24 cellular contexts compared by ENCODE assay signal in genomic region chr12:130984183-130985058, GRCh38. TPM values are rescaled to one million over a fixed set of nuclear protein-coding genes. Genes with fewer than 3 reads are reported as not detected.
DNase-seq lines count a peak whose midpoint lies in the region; ATAC-seq and TF ChIP-seq lines count a peak whose summit lies in the region.
"Had no signal": no experiment of that assay in that cellular context is flagged by ENCODE, and none has a peak within 500 bp of the region (broad histone marks: within the 10 kb centered on the region; RNA-seq: fewer than 3 reads in every experiment).

No MANE protein-coding gene starts in this region.

- no peak overlapping the region for H3K27ac Mint-ChIP-seq in WTC11
- H3K27ac Mint-ChIP-seq: CD4-positive, alpha-beta memory T cell; GM23338; H9; HFFc6 had no signal

- H3K36me3 ChIP-seq in cardiac muscle cell = peaks cover 20% of the 10 kb centered on the region
- no peaks in the 10 kb centered on the region for H3K36me3 ChIP-seq in hepatocyte (replicated peaks; ENCODE audit: insufficient read depth, low read depth)
- H3K36me3 ChIP-seq in tibial nerve = no peaks in the 10 kb centered on the region

- H3K36me3 Mint-ChIP-seq in WTC11 = no peaks in the 10 kb centered on the region
- H3K36me3 Mint-ChIP-seq: CD4-positive, alpha-beta memory T cell had no signal

- peaks cover 13% of the 10 kb centered on the region for H3K4me1 ChIP-seq in cardiac muscle cell (ENCODE audit: low read depth)
- H3K4me1 ChIP-seq in hepatocyte (ENCODE audit: insufficient read depth) = peaks cover 30% of the 10 kb centered on the region
- H3K4me1 ChIP-seq in tibial nerve = peaks cover 0 to 43% (median 0%) of the 10 kb centered on the region in 4 donors
- H3K4me1 ChIP-seq: A549 had no signal

- H3K27me3 ChIP-seq in cardiac muscle cell = no peaks in the 10 kb centered on the region
- H3K27me3 ChIP-seq in hepatocyte = no peaks in the 10 kb centered on the region
- H3K27me3 ChIP-seq in tibial nerve = no peaks in the 10 kb centered on the region

- H3K4me3 ChIP-seq in cardiac muscle cell (no peak overlapping the region), hepatocyte (no peak overlapping the region), tibial nerve (no peak overlapping the region)
- H3K4me3 ChIP-seq: A549, GM23338, SK-N-MC had no signal

- TF ChIP-seq EP300 in tibial nerve (IDR thresholded peaks at IDR 0.05) = no peak

- H3K27ac ChIP-seq in cardiac muscle cell (peak overlapping the region; percentile 82), hepatocyte (peak overlapping the region; percentile 77), tibial nerve (peak overlapping the region; percentile 43 to 85 (median 62))
- H3K27ac ChIP-seq: A549, KMS-11, SK-N-MC had no signal

- TF ChIP-seq CTCF in cardiac muscle cell (IDR thresholded peaks at IDR 0.05; ENCODE audit: low read depth, low read length) = no peak
- TF ChIP-seq CTCF in hepatocyte (IDR thresholded peaks at IDR 0.05; ENCODE audit: poor library complexity) = no peak
- no peak for TF ChIP-seq CTCF in tibial nerve (IDR thresholded peaks at IDR 0.05)
- TF ChIP-seq CTCF in WTC11 (IDR thresholded peaks at IDR 0.05) = no peak

- H3K27me3 Mint-ChIP-seq in WTC11 (ENCODE audit: low read depth) = no peaks in the 10 kb centered on the region

- intact Hi-C loops in Right ventricle myocardium superior (cut with DNase I) = no loop called here

- no peaks in the 10 kb centered on the region for H3K9me2 ChIP-seq in hepatocyte (replicated peaks; ENCODE audit: insufficient read depth)

- H3K9me3 ChIP-seq in cardiac muscle cell (ENCODE audit: low read depth) (no peaks in the 10 kb centered on the region), hepatocyte (ENCODE audit: low read depth) (no peaks in the 10 kb centered on the region), tibial nerve (no peaks in the 10 kb centered on the region)
- H3K9me3 ChIP-seq: A549 had no signal

- in situ Hi-C loops in SK-MEL-5 (cut with HindIII; ENCODE audit: low pct_unique_long_range_greater_than_20kb, low sequenced_read_pairs) = no loop called here

- no peak for TF ChIP-seq POLR2A in tibial nerve (IDR thresholded peaks at IDR 0.05)

- ATAC-seq in Right ventricle myocardium superior (ENCODE audit: poor library complexity) (no peak), WTC11 (no peak)
- ATAC-seq: A549, GM23338 had no signal

- H4K20me1 ChIP-seq in hepatocyte (ENCODE audit: insufficient read depth, poor library complexity, severe bottlenecking) = no peaks in the 10 kb centered on the region

- no peak overlapping the region for H3K4me2 ChIP-seq in hepatocyte
- H3K4me2 ChIP-seq: A549, GM23338, KMS-11 had no signal

- no peak overlapping the region for H3K4me3 Mint-ChIP-seq in WTC11
- H3K4me3 Mint-ChIP-seq: GM23338, H9, HFFc6 had no signal

- 90% methylated on average over 12 of the region's 12 CpGs for WGBS in hepatocyte (ENCODE audit: low lambda C conversion rate, missing lambda C conversion rate)
- WGBS in tibial nerve, 2 donors = 81 to 87% methylated on average over 12 of the region's 12 CpGs

- POLR2A ChIA-PET in WTC11 (lab: Charles Lee) = no interaction called here

- H3K4me1 Mint-ChIP-seq in WTC11 = peaks cover 8% of the 10 kb centered on the region

- no peak overlapping the region for H2AFZ ChIP-seq in hepatocyte
- H2AFZ ChIP-seq: GM23338 had no signal

- DNase-seq in cardiac muscle cell (ENCODE audit: low read depth in 1 of 2, low spot score in 1 of 2) = no peak
- DNase-seq in Right ventricle myocardium superior = no peak
- DNase-seq in SK-MEL-5 (ENCODE audit: low read depth, low spot score) = peak; percentile 58
- DNase-seq in hepatocyte (ENCODE audit: low spot score) = no peak
- DNase-seq in tibial nerve (ENCODE audit: low spot score in 2 of 2) = no peak
- DNase-seq in DMS153 treated with DMSO at 0.1 percent for 48 hours (lab: John Stamatoyannopoulos, UW; ENCODE audit: unreplicated experiment) = no peak
- DNase-seq in WTC11 (ENCODE audit: low spot score) = no peak
- DNase-seq: AML-193; C1 segment of cervical spinal cord; CD4-positive, alpha-beta memory T cell; COR-L47; H9; HFFc6; IMR-90; MM.1S; NCI-H1694; NCI-H2029 treated with DMSO at 0.1 percent for 48 hours; NCI-H446 treated with DMSO at 0.1 percent for 48 hours; RPMI8226; SHP77 treated with DMSO at 0.1 percent for 48 hours had no signal

- H3K79me2 ChIP-seq in hepatocyte = no peaks in the 10 kb centered on the region

- CTCF ChIA-PET in WTC11 (lab: Charles Lee) = no interaction called here

- H3K9me3 Mint-ChIP-seq in WTC11 = no peaks in the 10 kb centered on the region
- H3K9me3 Mint-ChIP-seq: GM23338, H9 had no signal

TF ChIP-seq in WTC11, 78 proteins besides CTCF, POLR2A, EP300 and RAD21:
- TF ChIP-seq SMAD4 (CRISPR knock-in tag; IDR thresholded peaks at IDR 0.05) (no peak), TP53 (CRISPR knock-in tag; IDR thresholded peaks at IDR 0.05) (no peak), MLX (CRISPR knock-in tag; IDR thresholded peaks at IDR 0.05) (no peak), ETV6 (CRISPR knock-in tag; IDR thresholded peaks at IDR 0.05) (no peak), ELF4 (CRISPR knock-in tag; IDR thresholded peaks at IDR 0.05; ENCODE audit: low read depth) (no peak), ZNF232 (CRISPR knock-in tag; IDR thresholded peaks at IDR 0.05) (no peak), TCF7 (CRISPR knock-in tag; IDR thresholded peaks at IDR 0.05; ENCODE audit: low read depth) (no peak)

RNA-seq across cellular contexts. Expression of gene ADGRD1, which starts 30.7 kb away (rescaled TPM):
- total RNA-seq in cardiac muscle cell = 58.8 and 74.0 TPM in 2 replicates
- polyA plus RNA-seq in cardiac muscle cell = 66.6 and 76.2 TPM in 2 replicates
- total RNA-seq in Right ventricle myocardium superior = 86.1 TPM
- total RNA-seq in SK-MEL-5 (2014; rRNA removed; shearing (Covaris generic)) = 0.05 TPM in 1 of 2 replicates, not detected in the other
- 0.88 and 0.90 TPM in 2 replicates for polyA plus RNA-seq in SK-MEL-5 (2015; cell fraction: cytosol; rRNA removed)
- 0.33 TPM in 1 of 2 replicates, not detected in the other for polyA plus RNA-seq in SK-MEL-5 (2015; cell fraction: nucleus; rRNA removed)
- total RNA-seq in hepatocyte = 14.2 and 18.5 TPM in 2 replicates
- polyA plus RNA-seq in hepatocyte = 12.7 and 18.1 TPM in 2 replicates
- total RNA-seq in tibial nerve = 100 to 1,000 TPM in 3 of 4 donors, 10 to 100 TPM in 1; 99.0 to 179 (median 125) TPM
- total RNA-seq in WTC11 (2021) = 0.77 to 0.87 TPM (median 0.80 TPM) in 3 replicates
- total RNA-seq: CD4-positive, alpha-beta memory T cell; HFFc6; IMR-90 had no signal
- polyA plus RNA-seq: CD4-positive, alpha-beta memory T cell; GM23338; IMR-90 had no signal
